9 cellular contexts compared by ENCODE assay signal in genomic region chr2:63843791-63844190, GRCh38. TPM values are rescaled to one million over a fixed set of nuclear protein-coding genes. Genes with fewer than 3 reads are reported as not detected.
A peak's percentile ranks its signal among the peaks of the same experiment; 100 is the strongest.
DNase-seq lines count a peak whose midpoint lies in the region.
"Had no signal": no experiment of that assay in that cellular context is flagged by ENCODE, and none has a peak within 500 bp of the region (broad histone marks: within the 10 kb centered on the region; RNA-seq: fewer than 3 reads in every experiment).

No MANE protein-coding gene starts in this region.

- H3K27me3 ChIP-seq in adipocyte (replicated peaks; ENCODE audit: control insufficient read depth, insufficient read depth, low read length) (no peaks in the 10 kb centered on the region), subcutaneous abdominal adipose tissue (ENCODE audit: control insufficient read depth in 5 of 5, insufficient read depth in 4 of 5, low read length in 5 of 5) (no peaks in the 10 kb centered on the region)

- H3K27ac ChIP-seq in subcutaneous abdominal adipose tissue (ENCODE audit: low read depth, low read length) = peak overlapping the region; percentile 94

- H3K27ac Mint-ChIP-seq in activated T-cell treated with anti-CD3 and anti-CD28 coated beads, Interleukin-2, amount 50 U/mL, for 24 hours = no peak overlapping the region
- H3K27ac Mint-ChIP-seq in immature natural killer cell = peak overlapping the region in 5 of 6 donors; percentile 4 to 83 (median 70)

- no peak for DNase-seq in activated T-cell treated with anti-CD3 and anti-CD28 coated beads, Interleukin-2, amount 50 U/mL, for 24 hours
- DNase-seq in activated T-cell treated with anti-CD3 and anti-CD28 coated beads for 4 hours = no peak
- DNase-seq in adipocyte (ENCODE audit: low read depth) = no peak
- no peak for DNase-seq in immature natural killer cell
- no peak for DNase-seq in retina
- DNase-seq in stimulated activated naive CD4-positive, alpha-beta T cell treated with Interleukin-2 at 50 U/mL for 16 hours (lab: John Stamatoyannopoulos, UW) = no peak
- DNase-seq in DMS153 treated with DMSO at 0.1 percent for 48 hours (lab: John Stamatoyannopoulos, UW; ENCODE audit: unreplicated experiment) = no peak
- DNase-seq: nucleus accumbens had no signal

- H3K9me3 ChIP-seq in adipocyte (ENCODE audit: control insufficient read depth, low read length) = no peaks in the 10 kb centered on the region
- H3K9me3 ChIP-seq in subcutaneous abdominal adipose tissue (ENCODE audit: control insufficient read depth in 5 of 5, low read length in 5 of 5) = no peaks in the 10 kb centered on the region

- H3K4me3 ChIP-seq in adipocyte (ENCODE audit: low read length) (peak overlapping the region; percentile 88), subcutaneous abdominal adipose tissue (ENCODE audit: low read depth in 1 of 5, low read length in 5 of 5) (peak overlapping the region; percentile 73 to 99 (median 96))

- H3K36me3 ChIP-seq in adipocyte (ENCODE audit: control insufficient read depth, insufficient read depth, low read length, severe bottlenecking) = no peaks in the 10 kb centered on the region
- H3K36me3 ChIP-seq in subcutaneous abdominal adipose tissue (ENCODE audit: control insufficient read depth in 5 of 5, insufficient read depth in 5 of 5, low read length in 5 of 5) = no peaks in the 10 kb centered on the region

- no peaks in the 10 kb centered on the region for H3K27me3 Mint-ChIP-seq in activated T-cell treated with anti-CD3 and anti-CD28 coated beads, Interleukin-2, amount 50 U/mL, for 24 hours
- peaks cover 8 to 13% (median 11%) of the 10 kb centered on the region in 3 donors for H3K27me3 Mint-ChIP-seq in immature natural killer cell (ENCODE audit: low read depth in 3 of 3)

- peak overlapping the region; percentile 13 for H3K4me3 Mint-ChIP-seq in activated T-cell treated with anti-CD3 and anti-CD28 coated beads, Interleukin-2, amount 50 U/mL, for 24 hours
- peak overlapping the region in 4 of 5 donors; percentile 44 to 73 (median 58) for H3K4me3 Mint-ChIP-seq in immature natural killer cell

- peaks cover 8% of the 10 kb centered on the region for H3K9me3 Mint-ChIP-seq in activated T-cell treated with anti-CD3 and anti-CD28 coated beads, Interleukin-2, amount 50 U/mL, for 24 hours
- no peaks in the 10 kb centered on the region for H3K9me3 Mint-ChIP-seq in immature natural killer cell

- peaks cover 51% of the 10 kb centered on the region for H3K4me1 ChIP-seq in adipocyte (ENCODE audit: control insufficient read depth, insufficient read depth, low read length)
- H3K4me1 ChIP-seq in subcutaneous abdominal adipose tissue (ENCODE audit: control insufficient read depth in 5 of 5, insufficient read depth in 5 of 5, low read length in 5 of 5) = peaks cover 0 to 63% (median 44%) of the 10 kb centered on the region in 5 donors

- peaks cover 68% of the 10 kb centered on the region for H3K4me1 Mint-ChIP-seq in activated T-cell treated with anti-CD3 and anti-CD28 coated beads, Interleukin-2, amount 50 U/mL, for 24 hours (ENCODE audit: low read depth)
- peaks cover 60 to 84% of the 10 kb centered on the region in 2 donors for H3K4me1 Mint-ChIP-seq in immature natural killer cell

- H3K9ac ChIP-seq in adipocyte (ENCODE audit: low read length) (peak overlapping the region; percentile 93), subcutaneous abdominal adipose tissue (ENCODE audit: low read length in 5 of 5) (peak overlapping the region; percentile 33 to 100 (median 91))

- peaks cover 52% of the 10 kb centered on the region for H3K36me3 Mint-ChIP-seq in activated T-cell treated with anti-CD3 and anti-CD28 coated beads, Interleukin-2, amount 50 U/mL, for 24 hours (ENCODE audit: low read depth)
- H3K36me3 Mint-ChIP-seq in immature natural killer cell = peaks cover 0 to 3% (median 0%) of the 10 kb centered on the region in 3 donors

RNA-seq across cellular contexts. Expression of gene UGP2, which starts 2.1 kb away (rescaled TPM):
- polyA plus RNA-seq in immature natural killer cell = 100 to 1,000 TPM; 132 to 263 (median 151) TPM
